1 cellular context compared by ENCODE assay signal in the genomic region with DNA sequence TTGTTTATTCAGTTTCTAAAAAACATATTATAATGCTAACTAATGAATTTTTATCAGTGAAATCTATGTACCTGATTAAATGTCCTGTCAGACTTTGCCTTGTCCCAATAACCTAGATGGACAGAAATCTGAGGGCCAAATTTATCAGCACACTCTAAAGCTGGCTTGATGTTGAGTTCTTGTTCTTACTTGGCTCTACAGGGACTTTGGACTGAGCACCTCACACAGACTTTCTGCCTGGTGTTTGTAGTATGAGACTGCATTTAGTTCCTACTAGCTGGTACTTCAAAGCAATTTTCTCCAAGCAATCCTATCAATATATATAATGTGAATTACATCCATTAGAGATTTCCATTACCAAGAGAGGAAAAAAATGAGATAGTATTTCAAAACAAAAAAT.
TF ChIP-seq lines count a peak whose summit lies in the region.

No MANE protein-coding gene starts in this region.

TF ChIP-seq in K562, 482 proteins besides CTCF, POLR2A, EP300 and RAD21:
- TF ChIP-seq ZNF316 (IDR thresholded peaks at IDR 0.05) (0 out of 2 replicates have a peak, but pooled peaks have one; percentile 10), BRD9 (IDR thresholded peaks at IDR 0.05; ENCODE audit: low read depth, partially characterized antibody) (no peak)
